18 cellular contexts compared by ENCODE assay signal in genomic region chr4:1471443-1472147, GRCh38.
DNase-seq lines count a peak whose midpoint lies in the region; ATAC-seq, FAIRE-seq and TF ChIP-seq lines count a peak whose summit lies in the region.
"Had no signal": no experiment of that assay in that cellular context is flagged by ENCODE, and none has a peak within 500 bp of the region (broad histone marks: within the 10 kb centered on the region; RNA-seq: fewer than 3 reads in every experiment).

No MANE protein-coding gene starts in this region.

- H2AFZ ChIP-seq in HepG2 (ENCODE audit: low read length): no peak overlapping the region

- no TSS peak for BruUV-seq in HepG2 (replicated peaks; lab: Mats Ljungman, UMichigan)

- in situ Hi-C loops in HepG2 (cut with HindIII; ENCODE audit: extremely low pct_ligation_motif_present, low pct_unique_long_range_greater_than_20kb): no loop called here

- H3K4me3 ChIP-seq in right lobe of liver: no peak overlapping the region
- H3K4me3 ChIP-seq in HepG2 (replicated peaks in 1 of 3; ENCODE audit: insufficient read depth in 1 of 3, low read depth in 2 of 3, low read length in 3 of 3): no peak overlapping the region
- no peak overlapping the region for H3K4me3 ChIP-seq in fibroblast of the aortic adventitia (ENCODE audit: low read depth, low read length)
- no peak overlapping the region for H3K4me3 ChIP-seq in uterus
- H3K4me3 ChIP-seq: spleen had no signal

- 22% methylated on average over 21 of the region's 55 CpGs for WGBS in right lobe of liver (ENCODE audit: insufficient coverage, low coverage, low lambda C conversion rate, missing lambda C conversion rate)
- WGBS in HepG2 (ENCODE audit: low lambda C conversion rate): 44% methylated on average over 24 of the region's 55 CpGs

- H3K9me3 ChIP-seq in right lobe of liver (no peaks in the 10 kb centered on the region), HepG2 (ENCODE audit: low read length) (no peaks in the 10 kb centered on the region), uterus (no peaks in the 10 kb centered on the region)

- H3K27ac ChIP-seq in right lobe of liver: no peak overlapping the region
- H3K27ac ChIP-seq in HepG2 (ENCODE audit: extremely low read length, insufficient read depth, low read length): no peak overlapping the region
- H3K27ac ChIP-seq in uterus: no peak overlapping the region
- H3K27ac ChIP-seq: spleen had no signal

- ATAC-seq in right lobe of liver (no peak), HepG2 (no peak), HG03159 (IDR thresholded peaks at IDR 0.05; ENCODE audit: unreplicated experiment) (no peak)

- intact Hi-C loops in right lobe of liver (cut with DNase I): no loop called here
- intact Hi-C loops in HepG2 (cut with micrococcal nuclease; ENCODE audit: unreplicated experiment): no loop called here
- intact Hi-C loops in uterus (cut with DNase I; ENCODE audit: low total_unique reads): no loop called here

- H4K20me1 ChIP-seq in HepG2 (ENCODE audit: insufficient read depth, low read length): no peaks in the 10 kb centered on the region

- TF ChIP-seq CTCF in right lobe of liver (IDR thresholded peaks at IDR 0.05) (no peak), HepG2 (CRISPR knock-in tag; IDR thresholded peaks at IDR 0.05) (no peak), fibroblast of the aortic adventitia (IDR thresholded peaks at IDR 0.05; ENCODE audit: insufficient read depth, low read length) (no peak), uterus (IDR thresholded peaks at IDR 0.05) (no peak)

- H3K9ac ChIP-seq in HepG2 (ENCODE audit: insufficient read depth, low read depth, low read length): no peak overlapping the region

- H3K4me2 ChIP-seq in HepG2 (ENCODE audit: low read depth, low read length): no peak overlapping the region

- POLR2A ChIA-PET in HepG2 (lab: Yijun Ruan, JAX): no interaction called here

- TF ChIP-seq POLR2A in right lobe of liver (IDR thresholded peaks at IDR 0.05): no peak
- no peak for TF ChIP-seq POLR2A in HepG2 (IDR thresholded peaks at IDR 0.05; ENCODE audit: insufficient read depth in 1 of 2, low read depth in 2 of 2, low read length in 2 of 2)
- no peak for TF ChIP-seq POLR2A in uterus (IDR thresholded peaks at IDR 0.05)

- H3K36me3 ChIP-seq in right lobe of liver: no peaks in the 10 kb centered on the region
- no peaks in the 10 kb centered on the region for H3K36me3 ChIP-seq in HepG2 (replicated peaks in 1 of 2; ENCODE audit: control insufficient read depth in 1 of 2, insufficient read depth in 2 of 2, low read length in 2 of 2)
- no peaks in the 10 kb centered on the region for H3K36me3 ChIP-seq in uterus
- H3K36me3 ChIP-seq: spleen had no signal

- no peaks in the 10 kb centered on the region for H3K79me2 ChIP-seq in HepG2 (ENCODE audit: insufficient read depth, low read length)

- peak; percentile 21 to 46 (median 37) for DNase-seq in right lobe of liver
- no peak for DNase-seq in HepG2 (ENCODE audit: low spot score)
- DNase-seq in NCI-H69 (lab: John Stamatoyannopoulos, UW): peak; percentile 2
- DNase-seq in fibroblast of the aortic adventitia (ENCODE audit: low read depth): peak; percentile 1
- peak; percentile 6 to 7 for DNase-seq in uterus
- DNase-seq in stimulated activated CD4-positive, alpha-beta T cell treated with anti-CD3 and anti-CD28 coated beads, Interleukin-15, amount 100 ng/mL, for 24 hours: no peak
- DNase-seq in DMS114 treated with DMSO at 0.1 percent for 48 hours (lab: John Stamatoyannopoulos, UW; ENCODE audit: unreplicated experiment): no peak
- DNase-seq: activated CD4-positive, alpha-beta T cell treated with anti-CD3 and anti-CD28 coated beads, Interleukin-2, amount 10 ng/mL, durations not matched to agents 24 days and 14 days; activated CD8-positive, alpha-beta memory T cell treated with anti-CD3 and anti-CD28 coated beads, Interleukin-2, amount 50 U/mL, for 4 hours; activated naive CD4-positive, alpha-beta T cell treated with anti-CD3 and anti-CD28 coated beads, Interleukin-2, amount 10 ng/mL, durations not matched to agents 7 days and 5 days; Calu3; cortex of kidney; naive B cell; NCI-H1436 treated with DMSO at 0.1 percent for 48 hours; NCI-H2227 treated with DMSO at 0.1 percent for 48 hours had no signal

- TF ChIP-seq RAD21 in HepG2 (CRISPR knock-in tag; IDR thresholded peaks at IDR 0.05): no peak

- TF ChIP-seq EP300 in HepG2 (IDR thresholded peaks at IDR 0.05; ENCODE audit: low read depth in 2 of 2, low read length in 2 of 2) (no peak), HepG2 (CRISPR knock-in tag; IDR thresholded peaks at IDR 0.05; ENCODE audit: borderline replicate concordance) (no peak)

- no peak for FAIRE-seq in HepG2 (lab: Jason Lieb, UNC)
- FAIRE-seq: frontal cortex had no signal

- H3K27me3 ChIP-seq in right lobe of liver (peaks cover 0 to 11% of the 10 kb centered on the region in 2 donors), HepG2 (ENCODE audit: control insufficient read depth in 1 of 2, insufficient read depth in 2 of 2, low read length in 2 of 2) (peaks cover 3 to 18% of the 10 kb centered on the region in 2 experiments; a peak in 3 of 5 replicates), uterus (peaks cover 0 to 12% of the 10 kb centered on the region in 2 donors)

- CTCF ChIA-PET in HepG2 (lab: Yijun Ruan, JAX; ENCODE audit: low intra/inter-chr PET ratio, low total read pairs): no interaction called here

- H3K4me1 ChIP-seq in right lobe of liver: no peaks in the 10 kb centered on the region
- H3K4me1 ChIP-seq in HepG2 (ENCODE audit: insufficient read depth, low read length): no peaks in the 10 kb centered on the region
- no peaks in the 10 kb centered on the region for H3K4me1 ChIP-seq in uterus

TF ChIP-seq in HepG2, 621 proteins besides CTCF, POLR2A, EP300 and RAD21:
- TF ChIP-seq ZNF792 (CRISPR knock-in tag; IDR thresholded peaks at IDR 0.05) (no peak), MZF1 (CRISPR knock-in tag; IDR thresholded peaks at IDR 0.05; ENCODE audit: borderline replicate concordance) (no peak), ARID2 (CRISPR knock-in tag; IDR thresholded peaks at IDR 0.05; ENCODE audit: borderline replicate concordance) (no peak), GABPA (IDR thresholded peaks at IDR 0.05; ENCODE audit: low read depth, low read length) (no peak), GABPA (CRISPR knock-in tag; IDR thresholded peaks at IDR 0.05; ENCODE audit: low read depth) (no peak), TSC22D2 (CRISPR knock-in tag; IDR thresholded peaks at IDR 0.05; ENCODE audit: borderline replicate concordance) (no peak), GZF1 (CRISPR knock-in tag; IDR thresholded peaks at IDR 0.05) (no peak), KMT2A (CRISPR knock-in tag; IDR thresholded peaks at IDR 0.05) (no peak), ZNF143 (CRISPR knock-in tag; IDR thresholded peaks at IDR 0.05) (no peak), CBX1 (IDR thresholded peaks at IDR 0.05; ENCODE audit: low read depth) (no peak), TEAD3 (CRISPR knock-in tag; optimal IDR thresholded peaks at IDR 0.05; ENCODE audit: borderline replicate concordance) (no peak), CBX5 (CRISPR knock-in tag; IDR thresholded peaks at IDR 0.05; ENCODE audit: borderline replicate concordance) (no peak), RBM22 (optimal IDR thresholded peaks at IDR 0.05; ENCODE audit: low read length) (no peak), ZFP90 (CRISPR knock-in tag; IDR thresholded peaks at IDR 0.05; ENCODE audit: borderline replicate concordance) (no peak)

Comparison
In these comparisons a context has a peak if more than half of its experiments do, and no peak if none do; other contexts are left out.
1. DNase-seq: peak in right lobe of liver (3 of 3), NCI-H69 (single experiment), fibroblast of the aortic adventitia (single experiment) and uterus (2 of 2); none in HepG2 (single experiment), stimulated activated CD4-positive, alpha-beta T cell treated with anti-CD3 and anti-CD28 coated beads, Interleukin-15, amount 100 ng/mL, for 24 hours (single experiment) and DMS114 treated with DMSO at 0.1 percent for 48 hours (single experiment).